30 cellular contexts compared by ENCODE assay signal in the genomic region with DNA sequence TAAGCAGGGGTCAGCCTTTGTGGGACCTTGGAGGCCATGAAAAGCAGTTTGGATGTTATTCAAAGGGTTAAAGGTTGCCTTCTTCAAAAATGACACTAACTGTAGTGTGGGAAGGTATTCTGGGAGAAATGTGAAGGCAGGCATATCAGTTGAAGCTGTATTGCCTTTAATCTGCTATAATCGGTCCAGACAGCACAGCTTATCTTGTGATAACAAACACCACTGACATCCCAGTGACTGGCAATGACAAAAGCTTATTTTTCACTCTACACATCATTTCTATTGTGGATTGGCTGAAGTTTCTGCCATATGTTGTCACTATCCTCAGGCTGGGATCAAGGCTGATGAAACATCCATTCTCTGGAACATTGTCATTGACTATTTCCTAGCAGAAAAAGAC.
"Had no signal": no experiment of that assay in that cellular context is flagged by ENCODE, and none has a peak within 500 bp of the region (broad histone marks: within the 10 kb centered on the region; RNA-seq: fewer than 3 reads in every experiment).

No MANE protein-coding gene starts in this region.

- H3K4me1 ChIP-seq: parathyroid adenoma, psoas muscle, right lobe of liver, sigmoid colon, suprapubic skin, testis, tibial artery, transverse colon, upper lobe of right lung, uterus had no signal

- H3K27ac ChIP-seq: neutrophil, ovary, parathyroid adenoma, psoas muscle, right lobe of liver, sigmoid colon, suprapubic skin, testis, tibial artery, transverse colon, upper lobe of right lung, uterus had no signal

- H3K36me3 Mint-ChIP-seq: naive thymus-derived CD4-positive, alpha-beta T cell; stimulated activated memory B cell treated with anti-CD40 and anti-IgM and Interleukin-4, amounts not matched to agents 10 μg/mL and 1 μg/mL and 100 μg/mL, for 72 hours; type B pancreatic cell had no signal

- H3K9me3 ChIP-seq: neutrophil, ovary, psoas muscle, right lobe of liver, sigmoid colon, suprapubic skin, testis, tibial artery, transverse colon, upper lobe of right lung, uterus had no signal

- FAIRE-seq: small intestine had no signal

- ATAC-seq: naive thymus-derived CD4-positive, alpha-beta T cell; natural killer cell; psoas muscle; right cardiac atrium; right lobe of liver; stimulated activated memory B cell treated with anti-CD40 and anti-IgM and Interleukin-4, amounts not matched to agents 10 μg/mL and 1 μg/mL and 100 μg/mL, for 72 hours; stimulated activated naive CD8-positive, alpha-beta T cell treated with anti-CD3 and anti-CD28 coated beads, Interleukin-15, amount 100 ng/mL, for 72 hours; stimulated activated naive CD8-positive, alpha-beta T cell treated with anti-CD3 and anti-CD28 coated beads, Interleukin-15, Interleukin-2, amounts not matched to agents 100 U/mL and 50 U/mL, for 24 hours; upper lobe of right lung had no signal

- H3K9me3 Mint-ChIP-seq: nephron, type B pancreatic cell had no signal

- H2AFZ ChIP-seq: parathyroid adenoma had no signal

- H3K27me3 Mint-ChIP-seq: naive thymus-derived CD4-positive, alpha-beta T cell; progenitor cell of endocrine pancreas; stimulated activated memory B cell treated with anti-CD40 and anti-IgM and Interleukin-4, amounts not matched to agents 10 μg/mL and 1 μg/mL and 100 μg/mL, for 72 hours; stimulated activated naive CD8-positive, alpha-beta T cell treated with anti-CD3 and anti-CD28 coated beads, Interleukin-15, amount 100 ng/mL, for 72 hours; type B pancreatic cell had no signal

- H3K9ac ChIP-seq: parathyroid adenoma had no signal

- H3K27me3 ChIP-seq: neutrophil, ovary, right lobe of liver, sigmoid colon, suprapubic skin, testis, tibial artery, transverse colon, upper lobe of right lung, uterus had no signal

- H3K79me2 ChIP-seq: parathyroid adenoma had no signal

- H3K4me1 Mint-ChIP-seq: natural killer cell; nephron; stimulated activated memory B cell treated with anti-CD40 and anti-IgM and Interleukin-4, amounts not matched to agents 10 μg/mL and 1 μg/mL and 100 μg/mL, for 72 hours; stimulated activated naive CD8-positive, alpha-beta T cell treated with anti-CD3 and anti-CD28 coated beads, Interleukin-15, amount 100 ng/mL, for 72 hours had no signal

- H3K27ac Mint-ChIP-seq: naive thymus-derived CD4-positive, alpha-beta T cell; natural killer cell; nephron; progenitor cell of endocrine pancreas; stimulated activated memory B cell treated with anti-CD40 and anti-IgM and Interleukin-4, amounts not matched to agents 10 μg/mL and 1 μg/mL and 100 μg/mL, for 72 hours; stimulated activated naive CD8-positive, alpha-beta T cell treated with anti-CD3 and anti-CD28 coated beads, Interleukin-15, amount 100 ng/mL, for 72 hours; type B pancreatic cell had no signal

- DNase-seq: naive thymus-derived CD4-positive, alpha-beta T cell; natural killer cell; occipital lobe; ovary; posterior cingulate gyrus; psoas muscle; right cardiac atrium; right lobe of liver; sigmoid colon; small intestine; stimulated activated CD4-positive, alpha-beta T cell treated with anti-CD3 and anti-CD28 coated beads, Interleukin-1b, Interleukin-23, amount 100 ng/mL, for 48 hours; stimulated activated CD4-positive, alpha-beta T cell treated with anti-CD3 and anti-CD28 coated beads, Interleukin-4, amount 100 ng/mL, for 1 hour; stimulated activated CD4-positive, alpha-beta T cell treated with anti-CD3 and anti-CD28 coated beads, Interleukin-4, amount 100 ng/mL, for 4 hours; stimulated activated CD8-positive, alpha-beta memory T cell treated with anti-CD3 and anti-CD28 coated beads, Interleukin-4, amount 100 ng/mL, for 48 hours; stimulated activated naive CD4-positive, alpha-beta T cell; stimulated activated naive CD8-positive, alpha-beta T cell treated with anti-CD3 and anti-CD28 coated beads, Interleukin-15, amount 100 ng/mL, for 72 hours; stimulated activated naive CD8-positive, alpha-beta T cell treated with anti-CD3 and anti-CD28 coated beads, Interleukin-15, Interleukin-2, amounts not matched to agents 100 U/mL and 50 U/mL, for 24 hours; substantia nigra; testis; tibial artery; transverse colon; upper lobe of right lung; uterus had no signal

- H3K4me3 Mint-ChIP-seq: naive thymus-derived CD4-positive, alpha-beta T cell; natural killer cell; nephron; stimulated activated memory B cell treated with anti-CD40 and anti-IgM and Interleukin-4, amounts not matched to agents 10 μg/mL and 1 μg/mL and 100 μg/mL, for 72 hours; stimulated activated naive CD8-positive, alpha-beta T cell treated with anti-CD3 and anti-CD28 coated beads, Interleukin-15, amount 100 ng/mL, for 72 hours; type B pancreatic cell had no signal

- H3K36me3 ChIP-seq: neutrophil, ovary, right lobe of liver, sigmoid colon, suprapubic skin, tibial artery, transverse colon, upper lobe of right lung, uterus had no signal

- H3K4me3 ChIP-seq: ovary, psoas muscle, right lobe of liver, sigmoid colon, suprapubic skin, testis, tibial artery, transverse colon, upper lobe of right lung, uterus had no signal
